In genomic region chr9:91787931-91788330, GRCh38 we compare ENCODE assay signal across 8 cellular contexts.
"Had no signal": no experiment of that assay in that cellular context is flagged by ENCODE, and none has a peak within 500 bp of the region (broad histone marks: within the 10 kb centered on the region; RNA-seq: fewer than 3 reads in every experiment).

No MANE protein-coding gene starts in this region.

- H3K4me3 ChIP-seq: GM12878 had no signal

- ATAC-seq: GM12878 had no signal

- FAIRE-seq: G401.6, GM12878, GM12891, GM12892, GM18507, GM19239 had no signal

- DNase-seq: GDM1, GF-D8 had no signal
